Comparison of ENCODE assay signal across 18 cellular contexts in the genomic region with DNA sequence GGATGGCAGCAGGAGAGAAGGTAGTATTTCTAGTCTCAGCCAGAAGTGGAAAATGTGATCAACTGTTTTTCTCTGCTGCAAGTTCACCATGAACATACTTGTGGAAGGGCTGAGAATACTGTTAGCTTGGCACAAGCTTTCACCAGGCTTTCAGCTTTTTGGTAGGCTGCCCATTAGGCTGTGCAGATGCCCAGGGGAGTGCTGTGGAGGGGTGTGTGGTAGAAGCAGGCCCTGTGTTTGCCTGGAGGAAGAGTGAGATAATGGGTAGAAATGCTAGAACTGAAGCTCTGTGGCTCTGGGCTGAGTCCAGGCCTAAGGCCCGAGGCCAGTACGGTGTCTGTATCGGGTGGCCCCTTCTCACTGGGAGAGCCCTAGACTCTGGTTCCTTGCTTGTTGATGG. TPM values are rescaled to one million over a fixed set of nuclear protein-coding genes. Genes with fewer than 3 reads are reported as not detected.
DNase-seq lines count a peak whose midpoint lies in the region; ATAC-seq and TF ChIP-seq lines count a peak whose summit lies in the region.
"Had no signal": no experiment of that assay in that cellular context is flagged by ENCODE, and none has a peak within 500 bp of the region (broad histone marks: within the 10 kb centered on the region; RNA-seq: fewer than 3 reads in every experiment).

No MANE protein-coding gene starts in this region.

- ATAC-seq in GM18873 (IDR thresholded peaks at IDR 0.05; ENCODE audit: low FRiP score, unreplicated experiment) (no peak), GM18519 (IDR thresholded peaks at IDR 0.05; ENCODE audit: low FRiP score, unreplicated experiment) (no peak)
- ATAC-seq: activated T-helper 17 cell treated with anti-CD3 and anti-CD28 coated beads, Interleukin-2, amount 50 U/mL, for 72 hours; HepG2; stimulated activated effector memory CD8-positive, alpha-beta T cell treated with anti-CD3 and anti-CD28 coated beads, Interleukin-12 subunit alpha, Interleukin-12 subunit beta, amount 100 ng/mL, for 72 hours had no signal

- no peak for TF ChIP-seq CTCF in BE2C (IDR thresholded peaks at IDR 0.05; ENCODE audit: low read depth, low read length)

- H3K27ac ChIP-seq in cingulate gyrus (ENCODE audit: low read depth, low read length): peak overlapping the region; percentile 87
- H3K27ac ChIP-seq: SJCRH30 had no signal

- DNase-seq in BE2C (peak; percentile 63), NCI-H1092 treated with DMSO at 0.1 percent for 48 hours (lab: John Stamatoyannopoulos, UW) (peak; percentile 15), medulla oblongata (ENCODE audit: extremely low spot score) (peak; percentile 83), HEK293T (ENCODE audit: extremely low spot score) (no peak), AG08396 (ENCODE audit: low spot score) (no peak)
- DNase-seq: activated CD4-positive, alpha-beta T cell treated with anti-CD3 and anti-CD28 coated beads, Interleukin-2, amount 10 ng/mL, durations not matched to agents 7 days and 5 days; CD4-positive, alpha-beta T cell; DND-41; NCI-H1417 treated with DMSO at 0.1 percent for 48 hours; NCI-H82; SJCRH30; T-helper 2 cell had no signal

- H3K4me3 ChIP-seq in BE2C (ENCODE audit: low read depth, low read length): no peak overlapping the region
- H3K4me3 ChIP-seq: SJCRH30 had no signal

- no peaks in the 10 kb centered on the region for H3K9me3 ChIP-seq in BE2C
- H3K9me3 ChIP-seq: SJCRH30 had no signal

- H3K4me1 ChIP-seq in BE2C: 0 out of 2 replicates have a peak, but pooled peaks cover 6% of the 10 kb centered on the region
- H3K4me1 ChIP-seq: SJCRH30 had no signal

- POLR2A ChIA-PET in HEK293T (lab: Yijun Ruan, JAX): no interaction called here

- no peaks in the 10 kb centered on the region for H3K27me3 ChIP-seq in BE2C
- H3K27me3 ChIP-seq: SJCRH30 had no signal

- CTCF ChIA-PET in HEK293T (lab: Yijun Ruan, JAX): interaction anchor here (0.6 kb wide), 1 partner anchor 127 kb away, joined by 3 read pairs; no protein-coding TSS in a partner anchor

- H3K36me3 ChIP-seq in BE2C: no peaks in the 10 kb centered on the region
- H3K36me3 ChIP-seq: SJCRH30 had no signal

TF ChIP-seq in HEK293T, 16 proteins besides CTCF, POLR2A, EP300 and RAD21:
- TF ChIP-seq FOXM1 (IDR thresholded peaks at IDR 0.05; ENCODE audit: borderline replicate concordance) (no peak), TARDBP (IDR thresholded peaks at IDR 0.05) (no peak), BHLHE40 (IDR thresholded peaks at IDR 0.05; ENCODE audit: borderline replicate concordance) (no peak), FOXK2 (IDR thresholded peaks at IDR 0.05) (no peak), NFRKB (IDR thresholded peaks at IDR 0.05) (no peak), ZNF384 (IDR thresholded peaks at IDR 0.05) (no peak), SP1 (IDR thresholded peaks at IDR 0.05) (no peak), CTBP1 (IDR thresholded peaks at IDR 0.05; ENCODE audit: borderline replicate concordance) (no peak), L3MBTL2 (conservative IDR thresholded peaks at IDR 0.05) (no peak), LEF1 (IDR thresholded peaks at IDR 0.05; ENCODE audit: borderline replicate concordance) (no peak), SUZ12 (IDR thresholded peaks at IDR 0.05) (no peak), FOXA1 (IDR thresholded peaks at IDR 0.05) (no peak), HDGF (IDR thresholded peaks at IDR 0.05; ENCODE audit: borderline replicate concordance) (no peak), ARNT (IDR thresholded peaks at IDR 0.05) (no peak), ELF4 (IDR thresholded peaks at IDR 0.05) (no peak)
- TF ChIP-seq, protein P1, sequence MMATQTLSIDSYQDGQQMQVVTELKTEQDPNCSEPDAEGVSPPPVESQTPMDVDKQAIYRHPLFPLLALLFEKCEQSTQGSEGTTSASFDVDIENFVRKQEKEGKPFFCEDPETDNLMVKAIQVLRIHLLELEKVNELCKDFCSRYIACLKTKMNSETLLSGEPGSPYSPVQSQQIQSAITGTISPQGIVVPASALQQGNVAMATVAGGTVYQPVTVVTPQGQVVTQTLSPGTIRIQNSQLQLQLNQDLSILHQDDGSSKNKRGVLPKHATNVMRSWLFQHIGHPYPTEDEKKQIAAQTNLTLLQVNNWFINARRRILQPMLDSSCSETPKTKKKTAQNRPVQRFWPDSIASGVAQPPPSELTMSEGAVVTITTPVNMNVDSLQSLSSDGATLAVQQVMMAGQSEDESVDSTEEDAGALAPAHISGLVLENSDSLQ (IDR thresholded peaks at IDR 0.05): no peak
TF ChIP-seq in HEK293T: peak in this region for 0.

RNA-seq across cellular contexts. Expression of a gene that starts 9.8 kb away (rescaled TPM):
- 20.5 TPM for polyA plus RNA-seq in BE2C (2012; ENCODE audit: insufficient read depth, insufficient read length, low read depth)

Comparison
In these comparisons a context has a peak if more than half of its experiments do, and no peak if none do; other contexts are left out.
1. DNase-seq: peak in BE2C (single experiment), NCI-H1092 treated with DMSO at 0.1 percent for 48 hours (single experiment) and medulla oblongata (single experiment); none in HEK293T (single experiment) and AG08396 (single experiment).